Comparison of ENCODE assay signal across 19 cellular contexts in genomic region chr7:123849855-123850254, GRCh38. TPM values are rescaled to one million over a fixed set of nuclear protein-coding genes. Genes with fewer than 3 reads are reported as not detected.
A peak's percentile ranks its signal among the peaks of the same experiment; 100 is the strongest.
DNase-seq lines count a peak whose midpoint lies in the region; ATAC-seq and TF ChIP-seq lines count a peak whose summit lies in the region.
"Had no signal": no experiment of that assay in that cellular context is flagged by ENCODE, and none has a peak within 500 bp of the region (broad histone marks: within the 10 kb centered on the region; RNA-seq: fewer than 3 reads in every experiment).

No MANE protein-coding gene starts in this region.

- in situ Hi-C loops in KBM-7 (cut with MboI; ENCODE audit: low pct_unique_long_range_greater_than_20kb, low sequenced_read_pairs) = no loop called here

- H3K9me3 ChIP-seq in PC-3 (ENCODE audit: low read length) (no peaks in the 10 kb centered on the region), RWPE2 (ENCODE audit: severe bottlenecking) (no peaks in the 10 kb centered on the region), left ventricle myocardium inferior (replicated peaks) (peaks cover 12% of the 10 kb centered on the region)
- H3K9me3 ChIP-seq: HAP-1 had no signal

- H3K27ac ChIP-seq in PC-3 (ENCODE audit: low read length) (peak overlapping the region; percentile 60), RWPE2 (ENCODE audit: poor library complexity, severe bottlenecking) (no peak overlapping the region), epithelial cell of prostate (peak overlapping the region; percentile 44), left ventricle myocardium inferior (replicated peaks) (no peak overlapping the region)

- H3K9me2 ChIP-seq in PC-3 (replicated peaks; ENCODE audit: low read length) = no peaks in the 10 kb centered on the region

- H3K9ac ChIP-seq in PC-3 (ENCODE audit: low read length) = no peak overlapping the region

- H3F3A ChIP-seq in PC-3 (ENCODE audit: low read length, unreplicated experiment) = no peaks in the 10 kb centered on the region

- no peaks in the 10 kb centered on the region for H3K4me1 Mint-ChIP-seq in nephron progenitor cell
- H3K4me1 Mint-ChIP-seq: CD4-positive, alpha-beta memory T cell had no signal

- H4K20me1 ChIP-seq in PC-3 (ENCODE audit: low read length) = no peaks in the 10 kb centered on the region

- ATAC-seq in PC-3 = no peak; the same call in 1 of the 2 replicates
- ATAC-seq in RWPE2 (ENCODE audit: low read depth) = peak; percentile 45
- no peak for ATAC-seq in HG03108 (IDR thresholded peaks at IDR 0.05; ENCODE audit: unreplicated experiment)

- H3K27me3 Mint-ChIP-seq in nephron progenitor cell (ENCODE audit: low read depth, poor library complexity) = no peaks in the 10 kb centered on the region

- H3K4me2 ChIP-seq in PC-3 (ENCODE audit: low read length) = no peak overlapping the region; the same call in 1 of the 2 replicates

- DNase-seq in PC-3 (peak; percentile 96), RWPE2 (ENCODE audit: low spot score) (no peak), epithelial cell of prostate (ENCODE audit: low read depth, low spot score) (peak; percentile 51), nephron progenitor cell (no peak), left ventricle myocardium inferior (no peak), KBM-7 (no peak)
- DNase-seq: C1 segment of cervical spinal cord; Calu3; CD4-positive, alpha-beta memory T cell; COR-L47; DMS53; DMS79 treated with DMSO at 0.1 percent for 48 hours; GF-D8; GOT3 had no signal

- CTCF ChIA-PET in PC-3 (lab: Charles Lee) = interaction anchor here (0.9 kb wide), 1 partner anchor 101 kb away, joined by 4 read pairs; no protein-coding TSS in a partner anchor

- peak overlapping the region; percentile 39 for H3K27ac Mint-ChIP-seq in nephron progenitor cell
- H3K27ac Mint-ChIP-seq: CD4-positive, alpha-beta memory T cell had no signal

- intact Hi-C loops in PC-3 (cut with micrococcal nuclease) (no loop called here), left ventricle myocardium inferior (cut with micrococcal nuclease) (no loop called here)

- TF ChIP-seq CTCF in PC-3 (conservative IDR thresholded peaks at IDR 0.05; ENCODE audit: low read depth, low read length) (no peak), RWPE2 (IDR thresholded peaks at IDR 0.05; ENCODE audit: poor library complexity, severe bottlenecking) (no peak), nephron progenitor cell (IDR thresholded peaks at IDR 0.05) (no peak), left ventricle myocardium inferior (IDR thresholded peaks at IDR 0.05; ENCODE audit: borderline replicate concordance) (no peak)

- H3K27me3 ChIP-seq in PC-3 (ENCODE audit: low read length) (no peaks in the 10 kb centered on the region), RWPE2 (ENCODE audit: insufficient read depth, poor library complexity, severe bottlenecking) (no peaks in the 10 kb centered on the region), left ventricle myocardium inferior (ENCODE audit: low read depth) (no peaks in the 10 kb centered on the region)

- H3K9me3 Mint-ChIP-seq in nephron progenitor cell = peaks cover 26% of the 10 kb centered on the region

- H3K36me3 Mint-ChIP-seq in nephron progenitor cell (ENCODE audit: low read depth) = no peaks in the 10 kb centered on the region
- H3K36me3 Mint-ChIP-seq: CD4-positive, alpha-beta memory T cell had no signal

- H3K4me3 Mint-ChIP-seq in nephron progenitor cell = no peak overlapping the region
- H3K4me3 Mint-ChIP-seq: CD4-positive, alpha-beta memory T cell had no signal

- BruUV-seq in PC-3 (replicated peaks; lab: Mats Ljungman, UMichigan) = no TSS peak

- H3K4me3 ChIP-seq in PC-3 (ENCODE audit: low read length) (no peak overlapping the region), RWPE2 (ENCODE audit: severe bottlenecking) (no peak overlapping the region), left ventricle myocardium inferior (no peak overlapping the region)
- H3K4me3 ChIP-seq: HAP-1 had no signal

- no peaks in the 10 kb centered on the region for H3K36me3 ChIP-seq in PC-3 (ENCODE audit: low read depth, low read length)
- H3K36me3 ChIP-seq in RWPE2 (ENCODE audit: low read depth) = no peaks in the 10 kb centered on the region
- H3K36me3 ChIP-seq in left ventricle myocardium inferior = no peaks in the 10 kb centered on the region
- H3K36me3 ChIP-seq: HAP-1 had no signal

- H3K4me1 ChIP-seq in PC-3 (ENCODE audit: insufficient read depth, low read length) (peaks cover 51% of the 10 kb centered on the region), RWPE2 (ENCODE audit: insufficient read depth, poor library complexity, severe bottlenecking) (peaks cover 7% of the 10 kb centered on the region), left ventricle myocardium inferior (no peaks in the 10 kb centered on the region)
- H3K4me1 ChIP-seq: HAP-1 had no signal

- no peak overlapping the region for H2AFZ ChIP-seq in PC-3 (ENCODE audit: low read length)

- H3K79me2 ChIP-seq in PC-3 (ENCODE audit: low read length) = no peaks in the 10 kb centered on the region

- POLR2A ChIA-PET in PC-3 (lab: Charles Lee; ENCODE audit: unreplicated experiment) = no interaction called here

RNA-seq across cellular contexts. Expression of gene HYAL4, which starts 4.9 kb away (rescaled TPM):
- 0.26 and 0.98 TPM in 2 replicates for total RNA-seq in PC-3 (2014; rRNA removed)
- total RNA-seq in left ventricle myocardium inferior = not detected
- total RNA-seq: A172; A673; Calu3; CD4-positive, alpha-beta memory T cell; G401 had no signal

Comparison
In these comparisons a context has a peak if more than half of its experiments do, and no peak if none do; other contexts are left out.
1. DNase-seq: peak in PC-3 (single experiment) and epithelial cell of prostate (single experiment); none in RWPE2 (single experiment), nephron progenitor cell (single experiment), left ventricle myocardium inferior (single experiment) and KBM-7 (single experiment).
2. H3K27ac ChIP-seq: peak in PC-3 (single experiment) and epithelial cell of prostate (single experiment); none in RWPE2 (single experiment) and left ventricle myocardium inferior (single experiment).